ENCODE assay signal across 1 cellular context in the genomic region with DNA sequence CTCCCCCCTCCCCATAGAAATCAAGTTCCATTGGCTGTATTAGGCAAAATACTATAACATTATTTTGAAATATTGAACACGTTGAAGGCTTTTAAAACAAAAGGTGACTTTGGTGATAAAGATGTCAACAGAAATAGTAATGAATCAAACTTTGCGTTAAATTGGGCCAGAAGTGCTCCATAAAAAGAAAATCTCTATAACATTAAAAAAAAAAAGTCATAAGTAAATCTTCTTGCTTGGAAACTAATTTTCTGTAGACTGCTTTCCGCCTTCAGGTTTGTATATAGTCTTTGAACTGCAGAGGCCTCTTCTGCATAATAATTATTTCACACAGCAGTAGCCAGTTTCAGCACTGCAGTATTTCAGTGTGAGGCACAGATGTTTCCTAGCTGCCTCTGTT.
TF ChIP-seq lines count a peak whose summit lies in the region.

No MANE protein-coding gene starts in this region.

TF ChIP-seq in GM23338, 12 proteins besides CTCF, POLR2A, EP300 and RAD21:
- TF ChIP-seq, protein P1, sequence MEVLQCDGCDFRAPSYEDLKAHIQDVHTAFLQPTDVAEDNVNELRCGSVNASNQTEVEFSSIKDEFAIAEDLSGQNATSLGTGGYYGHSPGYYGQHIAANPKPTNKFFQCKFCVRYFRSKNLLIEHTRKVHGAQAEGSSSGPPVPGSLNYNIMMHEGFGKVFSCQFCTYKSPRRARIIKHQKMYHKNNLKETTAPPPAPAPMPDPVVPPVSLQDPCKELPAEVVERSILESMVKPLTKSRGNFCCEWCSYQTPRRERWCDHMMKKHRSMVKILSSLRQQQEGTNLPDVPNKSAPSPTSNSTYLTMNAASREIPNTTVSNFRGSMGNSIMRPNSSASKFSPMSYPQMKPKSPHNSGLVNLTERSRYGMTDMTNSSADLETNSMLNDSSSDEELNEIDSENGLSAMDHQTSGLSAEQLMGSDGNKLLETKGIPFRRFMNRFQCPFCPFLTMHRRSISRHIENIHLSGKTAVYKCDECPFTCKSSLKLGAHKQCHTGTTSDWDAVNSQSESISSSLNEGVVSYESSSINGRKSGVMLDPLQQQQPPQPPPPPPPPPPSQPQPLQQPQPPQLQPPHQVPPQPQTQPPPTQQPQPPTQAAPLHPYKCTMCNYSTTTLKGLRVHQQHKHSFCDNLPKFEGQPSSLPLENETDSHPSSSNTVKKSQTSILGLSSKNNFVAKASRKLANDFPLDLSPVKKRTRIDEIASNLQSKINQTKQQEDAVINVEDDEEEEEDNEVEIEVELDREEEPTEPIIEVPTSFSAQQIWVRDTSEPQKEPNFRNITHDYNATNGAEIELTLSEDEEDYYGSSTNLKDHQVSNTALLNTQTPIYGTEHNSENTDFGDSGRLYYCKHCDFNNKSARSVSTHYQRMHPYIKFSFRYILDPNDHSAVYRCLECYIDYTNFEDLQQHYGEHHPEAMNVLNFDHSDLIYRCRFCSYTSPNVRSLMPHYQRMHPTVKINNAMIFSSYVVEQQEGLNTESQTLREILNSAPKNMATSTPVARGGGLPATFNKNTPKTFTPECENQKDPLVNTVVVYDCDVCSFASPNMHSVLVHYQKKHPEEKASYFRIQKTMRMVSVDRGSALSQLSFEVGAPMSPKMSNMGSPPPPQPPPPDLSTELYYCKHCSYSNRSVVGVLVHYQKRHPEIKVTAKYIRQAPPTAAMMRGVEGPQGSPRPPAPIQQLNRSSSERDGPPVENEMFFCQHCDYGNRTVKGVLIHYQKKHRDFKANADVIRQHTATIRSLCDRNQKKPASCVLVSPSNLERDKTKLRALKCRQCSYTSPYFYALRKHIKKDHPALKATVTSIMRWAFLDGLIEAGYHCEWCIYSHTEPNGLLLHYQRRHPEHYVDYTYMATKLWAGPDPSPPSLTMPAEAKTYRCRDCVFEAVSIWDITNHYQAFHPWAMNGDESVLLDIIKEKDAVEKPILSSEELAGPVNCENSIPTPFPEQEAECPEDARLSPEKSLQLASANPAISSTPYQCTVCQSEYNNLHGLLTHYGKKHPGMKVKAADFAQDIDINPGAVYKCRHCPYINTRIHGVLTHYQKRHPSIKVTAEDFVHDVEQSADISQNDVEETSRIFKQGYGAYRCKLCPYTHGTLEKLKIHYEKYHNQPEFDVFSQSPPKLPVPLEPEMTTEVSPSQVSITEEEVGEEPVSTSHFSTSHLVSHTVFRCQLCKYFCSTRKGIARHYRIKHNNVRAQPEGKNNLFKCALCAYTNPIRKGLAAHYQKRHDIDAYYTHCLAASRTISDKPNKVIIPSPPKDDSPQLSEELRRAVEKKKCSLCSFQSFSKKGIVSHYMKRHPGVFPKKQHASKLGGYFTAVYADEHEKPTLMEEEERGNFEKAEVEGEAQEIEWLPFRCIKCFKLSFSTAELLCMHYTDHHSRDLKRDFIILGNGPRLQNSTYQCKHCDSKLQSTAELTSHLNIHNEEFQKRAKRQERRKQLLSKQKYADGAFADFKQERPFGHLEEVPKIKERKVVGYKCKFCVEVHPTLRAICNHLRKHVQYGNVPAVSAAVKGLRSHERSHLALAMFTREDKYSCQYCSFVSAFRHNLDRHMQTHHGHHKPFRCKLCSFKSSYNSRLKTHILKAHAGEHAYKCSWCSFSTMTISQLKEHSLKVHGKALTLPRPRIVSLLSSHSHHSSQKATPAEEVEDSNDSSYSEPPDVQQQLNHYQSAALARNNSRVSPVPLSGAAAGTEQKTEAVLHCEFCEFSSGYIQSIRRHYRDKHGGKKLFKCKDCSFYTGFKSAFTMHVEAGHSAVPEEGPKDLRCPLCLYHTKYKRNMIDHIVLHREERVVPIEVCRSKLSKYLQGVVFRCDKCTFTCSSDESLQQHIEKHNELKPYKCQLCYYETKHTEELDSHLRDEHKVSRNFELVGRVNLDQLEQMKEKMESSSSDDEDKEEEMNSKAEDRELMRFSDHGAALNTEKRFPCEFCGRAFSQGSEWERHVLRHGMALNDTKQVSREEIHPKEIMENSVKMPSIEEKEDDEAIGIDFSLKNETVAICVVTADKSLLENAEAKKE (CRISPR knock-in tag; IDR thresholded peaks at IDR 0.05) = no peak
- no peak for TF ChIP-seq STAT1 (IDR thresholded peaks at IDR 0.05; ENCODE audit: unreplicated experiment)
- TF ChIP-seq NANOG (IDR thresholded peaks at IDR 0.05; ENCODE audit: borderline replicate concordance) = no peak
- TF ChIP-seq POLR2AphosphoS5 (IDR thresholded peaks at IDR 0.05; ENCODE audit: low read depth) = no peak
- TF ChIP-seq CREB1 (CRISPR knock-in tag; IDR thresholded peaks at IDR 0.05; ENCODE audit: low read depth) = no peak
- TF ChIP-seq, protein P2, sequence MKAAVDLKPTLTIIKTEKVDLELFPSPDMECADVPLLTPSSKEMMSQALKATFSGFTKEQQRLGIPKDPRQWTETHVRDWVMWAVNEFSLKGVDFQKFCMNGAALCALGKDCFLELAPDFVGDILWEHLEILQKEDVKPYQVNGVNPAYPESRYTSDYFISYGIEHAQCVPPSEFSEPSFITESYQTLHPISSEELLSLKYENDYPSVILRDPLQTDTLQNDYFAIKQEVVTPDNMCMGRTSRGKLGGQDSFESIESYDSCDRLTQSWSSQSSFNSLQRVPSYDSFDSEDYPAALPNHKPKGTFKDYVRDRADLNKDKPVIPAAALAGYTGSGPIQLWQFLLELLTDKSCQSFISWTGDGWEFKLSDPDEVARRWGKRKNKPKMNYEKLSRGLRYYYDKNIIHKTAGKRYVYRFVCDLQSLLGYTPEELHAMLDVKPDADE (IDR thresholded peaks at IDR 0.05) = no peak
- no peak for TF ChIP-seq JUNB (IDR thresholded peaks at IDR 0.05; ENCODE audit: unreplicated experiment)
- no peak for TF ChIP-seq EZH2 (IDR thresholded peaks at IDR 0.05; ENCODE audit: low read depth, unreplicated experiment)
- TF ChIP-seq, protein P3, sequence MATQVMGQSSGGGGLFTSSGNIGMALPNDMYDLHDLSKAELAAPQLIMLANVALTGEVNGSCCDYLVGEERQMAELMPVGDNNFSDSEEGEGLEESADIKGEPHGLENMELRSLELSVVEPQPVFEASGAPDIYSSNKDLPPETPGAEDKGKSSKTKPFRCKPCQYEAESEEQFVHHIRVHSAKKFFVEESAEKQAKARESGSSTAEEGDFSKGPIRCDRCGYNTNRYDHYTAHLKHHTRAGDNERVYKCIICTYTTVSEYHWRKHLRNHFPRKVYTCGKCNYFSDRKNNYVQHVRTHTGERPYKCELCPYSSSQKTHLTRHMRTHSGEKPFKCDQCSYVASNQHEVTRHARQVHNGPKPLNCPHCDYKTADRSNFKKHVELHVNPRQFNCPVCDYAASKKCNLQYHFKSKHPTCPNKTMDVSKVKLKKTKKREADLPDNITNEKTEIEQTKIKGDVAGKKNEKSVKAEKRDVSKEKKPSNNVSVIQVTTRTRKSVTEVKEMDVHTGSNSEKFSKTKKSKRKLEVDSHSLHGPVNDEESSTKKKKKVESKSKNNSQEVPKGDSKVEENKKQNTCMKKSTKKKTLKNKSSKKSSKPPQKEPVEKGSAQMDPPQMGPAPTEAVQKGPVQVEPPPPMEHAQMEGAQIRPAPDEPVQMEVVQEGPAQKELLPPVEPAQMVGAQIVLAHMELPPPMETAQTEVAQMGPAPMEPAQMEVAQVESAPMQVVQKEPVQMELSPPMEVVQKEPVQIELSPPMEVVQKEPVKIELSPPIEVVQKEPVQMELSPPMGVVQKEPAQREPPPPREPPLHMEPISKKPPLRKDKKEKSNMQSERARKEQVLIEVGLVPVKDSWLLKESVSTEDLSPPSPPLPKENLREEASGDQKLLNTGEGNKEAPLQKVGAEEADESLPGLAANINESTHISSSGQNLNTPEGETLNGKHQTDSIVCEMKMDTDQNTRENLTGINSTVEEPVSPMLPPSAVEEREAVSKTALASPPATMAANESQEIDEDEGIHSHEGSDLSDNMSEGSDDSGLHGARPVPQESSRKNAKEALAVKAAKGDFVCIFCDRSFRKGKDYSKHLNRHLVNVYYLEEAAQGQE (IDR thresholded peaks at IDR 0.05; ENCODE audit: unreplicated experiment) = no peak
- no peak for TF ChIP-seq EZH2phosphoT487 (IDR thresholded peaks at IDR 0.05; ENCODE audit: unreplicated experiment)
- no peak for TF ChIP-seq ZNF114 (CRISPR knock-in tag; IDR thresholded peaks at IDR 0.05)
- TF ChIP-seq ZNF331 (CRISPR knock-in tag; IDR thresholded peaks at IDR 0.05; ENCODE audit: low read depth) = no peak
TF ChIP-seq in GM23338: peak in this region for 0.
